Comparison of ENCODE assay signal across 13 cellular contexts in genomic region chr4:128309585-128309984, GRCh38.
"Had no signal": no experiment of that assay in that cellular context is flagged by ENCODE, and none has a peak within 500 bp of the region (broad histone marks: within the 10 kb centered on the region; RNA-seq: fewer than 3 reads in every experiment).

No MANE protein-coding gene starts in this region.

- DNase-seq: activated CD4-positive, alpha-beta T cell treated with anti-CD3 and anti-CD28 coated beads for 48 hours; activated naive CD4-positive, alpha-beta T cell treated with anti-CD3 and anti-CD28 coated beads, Interleukin-2, amount 10 ng/mL, durations not matched to agents 7 days and 5 days; cerebellar nuclear complex; hippocampal formation; natural killer cell; occipital lobe; stimulated activated CD4-positive, alpha-beta T cell treated with anti-CD3 and anti-CD28 coated beads, Interleukin-4, amount 100 ng/mL, for 4 hours had no signal

- H3K27ac ChIP-seq: SK-N-MC, thyroid gland had no signal

- ATAC-seq: natural killer cell had no signal

- H3K4me1 Mint-ChIP-seq: activated naive CD4-positive, alpha-beta T cell treated with anti-CD3 and anti-CD28 coated beads, Interleukin-2, amount 10 ng/mL, durations not matched to agents 7 days and 5 days; natural killer cell had no signal

- H3K36me3 Mint-ChIP-seq: activated naive CD4-positive, alpha-beta T cell treated with anti-CD3 and anti-CD28 coated beads, Interleukin-2, amount 10 ng/mL, durations not matched to agents 7 days and 5 days; natural killer cell had no signal

- H3K36me3 ChIP-seq: thyroid gland had no signal

- H3K27ac Mint-ChIP-seq: activated naive CD4-positive, alpha-beta T cell treated with anti-CD3 and anti-CD28 coated beads, Interleukin-2, amount 10 ng/mL, durations not matched to agents 7 days and 5 days; activated T-helper 2 cell treated with anti-CD3 and anti-CD28 coated beads, Interferon-gamma antibody, Interleukin-2, Interleukin-4, amounts not matched to agents 10 μg/mL and 5 μg/mL and 100 μg/mL, durations not matched to agents 14 hours and 24 hours and 36 hours; natural killer cell; T-helper 1 cell treated with Interleukin-12 subunit alpha and Interleukin-12 subunit beta and Interleukin-4 antibody, amounts not matched to agents 30 μg/mL and 1 μg/mL, for 36 hours had no signal

- H3K9me3 Mint-ChIP-seq: activated naive CD4-positive, alpha-beta T cell treated with anti-CD3 and anti-CD28 coated beads, Interleukin-2, amount 10 ng/mL, durations not matched to agents 7 days and 5 days; activated T-helper 2 cell treated with anti-CD3 and anti-CD28 coated beads, Interferon-gamma antibody, Interleukin-2, Interleukin-4, amounts not matched to agents 10 μg/mL and 5 μg/mL and 100 μg/mL, durations not matched to agents 14 hours and 24 hours and 36 hours; brain; natural killer cell; T-helper 1 cell treated with Interleukin-12 subunit alpha and Interleukin-12 subunit beta and Interleukin-4 antibody, amounts not matched to agents 30 μg/mL and 1 μg/mL, for 36 hours had no signal

- H3K27me3 Mint-ChIP-seq: activated naive CD4-positive, alpha-beta T cell treated with anti-CD3 and anti-CD28 coated beads, Interleukin-2, amount 10 ng/mL, durations not matched to agents 7 days and 5 days had no signal

- H3K4me3 ChIP-seq: mucosa of descending colon, SK-N-MC, thyroid gland had no signal

- H3K27me3 ChIP-seq: thyroid gland had no signal

- H3K4me3 Mint-ChIP-seq: activated naive CD4-positive, alpha-beta T cell treated with anti-CD3 and anti-CD28 coated beads, Interleukin-2, amount 10 ng/mL, durations not matched to agents 7 days and 5 days; brain; natural killer cell; T-helper 1 cell treated with Interleukin-12 subunit alpha and Interleukin-12 subunit beta and Interleukin-4 antibody, amounts not matched to agents 30 μg/mL and 1 μg/mL, for 36 hours had no signal

- H3K9me3 ChIP-seq: mucosa of descending colon, thyroid gland had no signal
